Comparison of ENCODE assay signal across 16 cellular contexts in the genomic region with DNA sequence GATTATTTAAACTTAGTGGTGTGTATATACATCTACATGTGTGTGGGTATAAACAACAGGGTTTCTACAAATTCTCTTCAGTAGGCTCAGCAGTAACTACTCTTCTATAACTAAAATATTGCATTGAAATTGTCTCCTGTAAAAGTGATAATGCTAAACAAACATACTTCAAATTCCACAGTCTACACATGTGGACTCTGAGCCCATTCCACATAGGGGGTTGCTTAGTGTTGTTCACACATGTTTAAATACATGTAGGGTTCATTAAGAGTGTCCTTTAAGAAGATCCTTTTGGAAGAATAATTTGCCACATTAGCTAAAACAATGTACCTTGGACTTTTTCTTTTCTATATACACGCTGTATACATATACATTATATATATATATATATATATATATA.
DNase-seq lines count a peak whose midpoint lies in the region; ATAC-seq and TF ChIP-seq lines count a peak whose summit lies in the region.
"Had no signal": no experiment of that assay in that cellular context is flagged by ENCODE, and none has a peak within 500 bp of the region (broad histone marks: within the 10 kb centered on the region; RNA-seq: fewer than 3 reads in every experiment).

No MANE protein-coding gene starts in this region.

- TF ChIP-seq CTCF in CD14-positive monocyte (IDR thresholded peaks at IDR 0.05) = no peak
- TF ChIP-seq CTCF in stomach (IDR thresholded peaks at IDR 0.05) = no peak
- no peak for TF ChIP-seq CTCF in adrenal gland (IDR thresholded peaks at IDR 0.05)

- H3K27ac ChIP-seq in SJCRH30 (peak overlapping the region; percentile 68), mesendoderm (ENCODE audit: low read depth, low read length) (no peak overlapping the region), stomach (no peak overlapping the region), adrenal gland (no peak overlapping the region)
- H3K27ac ChIP-seq: C4-2B, GM23248 had no signal

- H4K5ac ChIP-seq in mesendoderm (ENCODE audit: low read length) = no peak overlapping the region

- peaks cover 0 to 2% (median 0%) of the 10 kb centered on the region in 3 donors for H3K27me3 Mint-ChIP-seq in CD14-positive monocyte (ENCODE audit: low read depth in 3 of 3)
- H3K27me3 Mint-ChIP-seq: IgD-negative memory B cell had no signal

- DNase-seq in CD14-positive monocyte (ENCODE audit: low spot score) = no peak
- peak; percentile 5 for DNase-seq in EL
- DNase-seq in SJCRH30 = peak; percentile 13 to 25
- peak; percentile 19 for DNase-seq in mesendoderm
- no peak for DNase-seq in stomach
- DNase-seq in Right ventricle myocardium inferior (ENCODE audit: missing footprints) = no peak
- DNase-seq in adrenal gland = no peak
- DNase-seq: AML-193; Calu3; CD4-positive, alpha-beta memory T cell; DMS79 treated with DMSO at 0.1 percent for 48 hours; GM23248; KBM-7 had no signal

- no peaks in the 10 kb centered on the region for H3K9me3 Mint-ChIP-seq in CD14-positive monocyte
- H3K9me3 Mint-ChIP-seq: CD4-positive, alpha-beta memory T cell; IgD-negative memory B cell had no signal

- H3K23ac ChIP-seq in mesendoderm (ENCODE audit: low read length) = no peak overlapping the region

- no peak overlapping the region for H3K4me3 Mint-ChIP-seq in CD14-positive monocyte
- H3K4me3 Mint-ChIP-seq: CD4-positive, alpha-beta memory T cell had no signal

- peak overlapping the region in 4 of 7 donors; percentile 4 to 78 (median 33) for H3K27ac Mint-ChIP-seq in CD14-positive monocyte
- H3K27ac Mint-ChIP-seq: CD4-positive, alpha-beta memory T cell; IgD-negative memory B cell had no signal

- no peak for TF ChIP-seq EP300 in stomach (IDR thresholded peaks at IDR 0.05)

- no peak overlapping the region for H2BK5ac ChIP-seq in mesendoderm (ENCODE audit: low read length)

- no CpG with 5 or more reads among the region's 1 CpG for WGBS in mesendoderm (ENCODE audit: extremely low coverage, insufficient coverage, low lambda C conversion rate)
- 72 to 88% (median 85%) methylated on average over 1 of the region's 1 CpG for WGBS in stomach, 5 donors
- 91 to 100% (median 96%) methylated on average over 1 of the region's 1 CpG for WGBS in adrenal gland, 4 donors

- peaks cover 19% of the 10 kb centered on the region for H3K4me1 Mint-ChIP-seq in CD14-positive monocyte
- H3K4me1 Mint-ChIP-seq: CD4-positive, alpha-beta memory T cell had no signal

- H2BK120ac ChIP-seq in mesendoderm (ENCODE audit: low read depth, low read length) = no peak overlapping the region

- intact Hi-C loops in CD14-positive monocyte (cut with micrococcal nuclease) (loop anchor here in 1 of 2 donors (10.0 kb wide), 1 partner anchor 211 kb away; no protein-coding TSS in a partner anchor), stomach (cut with DNase I; ENCODE audit: low total_unique reads) (no loop called here), Right ventricle myocardium inferior (cut with DNase I) (no loop called here), adrenal gland (cut with DNase I) (no loop called here)

- H3K36me3 ChIP-seq in SJCRH30 (no peaks in the 10 kb centered on the region), mesendoderm (ENCODE audit: control insufficient read depth, insufficient read depth, low read length) (no peaks in the 10 kb centered on the region), stomach (no peaks in the 10 kb centered on the region), adrenal gland (replicated peaks in 1 of 2) (peaks cover 0 to 5% of the 10 kb centered on the region in 2 donors)
- H3K36me3 ChIP-seq: HAP-1 had no signal

- TF ChIP-seq POLR2A in stomach (IDR thresholded peaks at IDR 0.05) (no peak), adrenal gland (IDR thresholded peaks at IDR 0.05) (no peak)

- H3K36me3 Mint-ChIP-seq in CD14-positive monocyte = no peaks in the 10 kb centered on the region
- H3K36me3 Mint-ChIP-seq: CD4-positive, alpha-beta memory T cell had no signal

- H4K8ac ChIP-seq in mesendoderm (ENCODE audit: low read depth, low read length) = no peak overlapping the region

- H3K79me2 ChIP-seq in mesendoderm (ENCODE audit: control insufficient read depth, insufficient read depth, low read length) = no peaks in the 10 kb centered on the region

- H3K79me1 ChIP-seq in mesendoderm (ENCODE audit: low read length) = no peaks in the 10 kb centered on the region

- no peak overlapping the region for H3K4me3 ChIP-seq in SJCRH30
- no peak overlapping the region for H3K4me3 ChIP-seq in mesendoderm (ENCODE audit: low read length)
- no peak overlapping the region for H3K4me3 ChIP-seq in stomach
- H3K4me3 ChIP-seq in adrenal gland = no peak overlapping the region
- H3K4me3 ChIP-seq: GM23248, HAP-1 had no signal

- H3K9me3 ChIP-seq in SJCRH30 (replicated peaks) = no peaks in the 10 kb centered on the region
- H3K9me3 ChIP-seq in stomach = no peaks in the 10 kb centered on the region
- H3K9me3 ChIP-seq in adrenal gland (replicated peaks in 1 of 3) = no peaks in the 10 kb centered on the region
- H3K9me3 ChIP-seq: HAP-1 had no signal

- peaks cover 18% of the 10 kb centered on the region for H3K4me1 ChIP-seq in SJCRH30
- no peaks in the 10 kb centered on the region for H3K4me1 ChIP-seq in mesendoderm (ENCODE audit: control insufficient read depth, low read depth, low read length)
- H3K4me1 ChIP-seq in stomach = no peaks in the 10 kb centered on the region
- H3K4me1 ChIP-seq in adrenal gland (replicated peaks in 1 of 2) = no peaks in the 10 kb centered on the region

- no peak overlapping the region for H3K4me2 ChIP-seq in mesendoderm (ENCODE audit: low read length)

- no peak overlapping the region for H3K18ac ChIP-seq in mesendoderm (ENCODE audit: low read length)

- H3K4ac ChIP-seq in mesendoderm (ENCODE audit: low read depth, low read length) = no peak overlapping the region

- H3K56ac ChIP-seq in mesendoderm (ENCODE audit: low read length) = no peak overlapping the region

- ATAC-seq in Right ventricle myocardium inferior = no peak

- H3K9ac ChIP-seq in mesendoderm (ENCODE audit: low read length) = no peak overlapping the region
- H3K9ac ChIP-seq: GM23248 had no signal

- H2BK15ac ChIP-seq in mesendoderm (replicated peaks; ENCODE audit: low read depth) = no peak overlapping the region

- no peaks in the 10 kb centered on the region for H3K27me3 ChIP-seq in SJCRH30
- no peaks in the 10 kb centered on the region for H3K27me3 ChIP-seq in mesendoderm (ENCODE audit: insufficient read depth, low read length, poor library complexity)
- H3K27me3 ChIP-seq in stomach = no peaks in the 10 kb centered on the region
- no peaks in the 10 kb centered on the region for H3K27me3 ChIP-seq in adrenal gland

- no peak overlapping the region for H2AK5ac ChIP-seq in mesendoderm (ENCODE audit: low read length)

Comparison
In these comparisons a context has a peak if more than half of its experiments do, and no peak if none do; other contexts are left out.
1. DNase-seq: peak in EL (single experiment), SJCRH30 (2 of 2) and mesendoderm (single experiment); none in CD14-positive monocyte (single experiment), stomach (single experiment), Right ventricle myocardium inferior (single experiment) and adrenal gland (0 of 7).